In genomic region chr11:2450321-2451041, GRCh38 we compare ENCODE assay signal across 1 cellular context.
TF ChIP-seq lines count a peak whose summit lies in the region.

No MANE protein-coding gene starts in this region.

TF ChIP-seq in HepG2, 621 proteins besides CTCF, POLR2A, EP300 and RAD21:
- TF ChIP-seq DDIT3 (CRISPR knock-in tag; IDR thresholded peaks at IDR 0.05) (no peak), MTF1 (CRISPR knock-in tag; IDR thresholded peaks at IDR 0.05) (no peak), HES4 (CRISPR knock-in tag; IDR thresholded peaks at IDR 0.05; ENCODE audit: borderline replicate concordance) (no peak), SMARCC2 (IDR thresholded peaks at IDR 0.05) (no peak), LRRFIP1 (CRISPR knock-in tag; conservative IDR thresholded peaks at IDR 0.05) (no peak), MNT (IDR thresholded peaks at IDR 0.05) (0 out of 2 replicates have a peak, but pooled peaks have one; percentile 10), ATF7 (IDR thresholded peaks at IDR 0.05) (no peak), ATF7 (CRISPR knock-in tag; IDR thresholded peaks at IDR 0.05) (no peak), ZNF891 (CRISPR knock-in tag; IDR thresholded peaks at IDR 0.05) (no peak)
